ENCODE assay signal across 8 cellular contexts in the genomic region with DNA sequence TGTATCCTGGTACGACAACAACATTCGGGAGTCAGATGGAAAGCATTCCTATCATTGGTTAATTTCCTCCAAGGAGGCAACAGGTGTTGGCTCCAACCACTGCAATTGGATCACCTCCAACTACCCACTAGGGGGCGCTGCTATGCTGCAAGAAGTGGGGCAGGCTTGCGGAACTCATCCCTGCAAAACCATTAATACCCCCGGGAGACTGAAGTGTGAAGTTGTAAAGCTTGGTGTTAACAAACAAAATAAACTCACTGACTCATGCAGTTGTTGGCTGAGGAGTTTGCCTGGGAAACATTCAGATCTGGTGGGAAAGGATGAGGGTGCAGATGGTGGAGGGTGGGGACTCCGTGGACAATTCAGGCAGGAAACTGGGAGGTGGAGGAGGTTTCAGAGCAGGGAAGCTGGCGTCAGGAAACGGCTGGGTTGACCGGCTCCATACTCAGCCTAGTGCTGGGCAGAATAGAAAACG.
DNase-seq lines count a peak whose midpoint lies in the region; ATAC-seq and TF ChIP-seq lines count a peak whose summit lies in the region.

No MANE protein-coding gene starts in this region.

- no peak overlapping the region for H3K4me3 Mint-ChIP-seq in activated naive CD8-positive, alpha-beta T cell treated with anti-CD3 and anti-CD28 coated beads, Interleukin-2, amount 10 ng/mL, durations not matched to agents 7 days and 5 days

- peaks cover 3% of the 10 kb centered on the region; the same call in 1 of the 2 replicates for H3K4me1 ChIP-seq in HUES64 (ENCODE audit: insufficient read depth, low read length)
- H3K4me1 ChIP-seq in heart left ventricle: peaks cover 0 to 19% (median 8%) of the 10 kb centered on the region in 12 donors
- H3K4me1 ChIP-seq in psoas muscle: no peaks in the 10 kb centered on the region

- peaks cover 15% of the 10 kb centered on the region for H3K27me3 Mint-ChIP-seq in activated naive CD8-positive, alpha-beta T cell treated with anti-CD3 and anti-CD28 coated beads, Interleukin-2, amount 10 ng/mL, durations not matched to agents 7 days and 5 days

- no peak for ATAC-seq in activated naive CD8-positive, alpha-beta T cell treated with anti-CD3 and anti-CD28 coated beads, Interleukin-2, amount 10 ng/mL, durations not matched to agents 7 days and 5 days (ENCODE audit: low read depth)
- ATAC-seq in heart left ventricle (peak; percentile 70 to 96 (median 90)), psoas muscle (peak; percentile 84 to 93 (median 88)), GM19397 (IDR thresholded peaks at IDR 0.05; ENCODE audit: unreplicated experiment) (no peak), HG03432 (IDR thresholded peaks at IDR 0.05; ENCODE audit: unreplicated experiment) (no peak)

- no peaks in the 10 kb centered on the region for H3K36me3 Mint-ChIP-seq in activated naive CD8-positive, alpha-beta T cell treated with anti-CD3 and anti-CD28 coated beads, Interleukin-2, amount 10 ng/mL, durations not matched to agents 7 days and 5 days

- TF ChIP-seq CTCF in heart left ventricle (IDR thresholded peaks at IDR 0.05) (peak; percentile 75 to 95 (median 88)), psoas muscle (IDR thresholded peaks at IDR 0.05) (peak; percentile 84)

- WGBS in HUES64: 23% methylated on average over 8 of the region's 10 CpGs
- 1 to 3% (median 2%) methylated on average over 10 of the region's 10 CpGs for WGBS in heart left ventricle, 4 donors
- whole genome bisulfite sequencing in psoas muscle, 3 donors: 0 to 1% (median 0%) methylated on average over 10 of the region's 10 CpGs

- 0 out of 2 replicates have a peak, but pooled peaks cover 4% of the 10 kb centered on the region for H3K27me3 ChIP-seq in HUES64 (ENCODE audit: insufficient read depth, low read length)
- H3K27me3 ChIP-seq in heart left ventricle: peaks cover 0 to 38% (median 18%) of the 10 kb centered on the region in 9 donors
- peaks cover 0 to 14% (median 3%) of the 10 kb centered on the region in 3 donors for H3K27me3 ChIP-seq in psoas muscle (ENCODE audit: insufficient read depth in 3 of 3, low read length in 2 of 3)

- no peaks in the 10 kb centered on the region for H3K9me3 ChIP-seq in HUES64 (ENCODE audit: insufficient read depth, low read depth, low read length)
- peaks cover 0 to 7% (median 0%) of the 10 kb centered on the region in 12 donors for H3K9me3 ChIP-seq in heart left ventricle
- no peaks in the 10 kb centered on the region for H3K9me3 ChIP-seq in psoas muscle

- H3K36me3 ChIP-seq in HUES64 (ENCODE audit: insufficient read depth, low read length): no peaks in the 10 kb centered on the region
- no peaks in the 10 kb centered on the region for H3K36me3 ChIP-seq in heart left ventricle
- H3K36me3 ChIP-seq in psoas muscle (ENCODE audit: insufficient read depth in 1 of 2, low read depth in 1 of 2): no peaks in the 10 kb centered on the region

- no peak overlapping the region for H3K27ac Mint-ChIP-seq in activated naive CD8-positive, alpha-beta T cell treated with anti-CD3 and anti-CD28 coated beads, Interleukin-2, amount 10 ng/mL, durations not matched to agents 7 days and 5 days

- DNase-seq in D341Med (ENCODE audit: low spot score): peak; percentile 81
- DNase-seq in activated naive CD8-positive, alpha-beta T cell treated with anti-CD3 and anti-CD28 coated beads, Interleukin-2, amount 10 ng/mL, durations not matched to agents 7 days and 5 days: peak; percentile 34
- peak; percentile 72 to 87 (median 81) for DNase-seq in heart left ventricle
- DNase-seq in psoas muscle: peak; percentile 60 to 82

- POLR2A ChIA-PET in activated naive CD8-positive, alpha-beta T cell treated with anti-CD3 and anti-CD28 coated beads, Interleukin-2, amount 10 ng/mL, durations not matched to agents 7 days and 5 days (lab: Charles Lee): no interaction called here

- H3K4me3 ChIP-seq in HUES64 (ENCODE audit: low read length) (peak overlapping the region; percentile 20; the same call in 1 of the 2 replicates), heart left ventricle (no peak overlapping the region), psoas muscle (no peak overlapping the region)

- H3K9me3 Mint-ChIP-seq in activated naive CD8-positive, alpha-beta T cell treated with anti-CD3 and anti-CD28 coated beads, Interleukin-2, amount 10 ng/mL, durations not matched to agents 7 days and 5 days: no peaks in the 10 kb centered on the region

- TF ChIP-seq POLR2A in heart left ventricle (IDR thresholded peaks at IDR 0.05): no peak

- no peaks in the 10 kb centered on the region for H3K4me1 Mint-ChIP-seq in activated naive CD8-positive, alpha-beta T cell treated with anti-CD3 and anti-CD28 coated beads, Interleukin-2, amount 10 ng/mL, durations not matched to agents 7 days and 5 days

- H3K27ac ChIP-seq in HUES64 (ENCODE audit: low read depth, low read length) (no peak overlapping the region), heart left ventricle (peak overlapping the region in 3 of 12 donors; percentile 7 to 61 (median 52)), psoas muscle (no peak overlapping the region)

- H3K9ac ChIP-seq in HUES64 (ENCODE audit: low read depth, low read length): no peak overlapping the region

- intact Hi-C loops in heart left ventricle (cut with DNase I): loop anchor here in 9 of 10 donors (1.0 to 10.0 kb wide), 17 partner anchors 33 to 536 kb away; partner anchors contain the start of gene SCNN1G (in 1 of the 9)
- intact Hi-C loops in psoas muscle (cut with DNase I): loop anchor here (2.0 to 5.0 kb wide), 4 partner anchors 50 to 163 kb away; no protein-coding TSS in a partner anchor

TF ChIP-seq in PFSK-1, 5 proteins besides CTCF, POLR2A, EP300 and RAD21:
- TF ChIP-seq TAF1 (IDR thresholded peaks at IDR 0.05; ENCODE audit: borderline replicate concordance, insufficient read depth, low read length): no peak
- TF ChIP-seq FOXP2 (optimal IDR thresholded peaks at IDR 0.05; ENCODE audit: borderline replicate concordance, extremely low read depth, extremely low read length, insufficient read depth): peak; percentile 68
- TF ChIP-seq, protein P1, sequence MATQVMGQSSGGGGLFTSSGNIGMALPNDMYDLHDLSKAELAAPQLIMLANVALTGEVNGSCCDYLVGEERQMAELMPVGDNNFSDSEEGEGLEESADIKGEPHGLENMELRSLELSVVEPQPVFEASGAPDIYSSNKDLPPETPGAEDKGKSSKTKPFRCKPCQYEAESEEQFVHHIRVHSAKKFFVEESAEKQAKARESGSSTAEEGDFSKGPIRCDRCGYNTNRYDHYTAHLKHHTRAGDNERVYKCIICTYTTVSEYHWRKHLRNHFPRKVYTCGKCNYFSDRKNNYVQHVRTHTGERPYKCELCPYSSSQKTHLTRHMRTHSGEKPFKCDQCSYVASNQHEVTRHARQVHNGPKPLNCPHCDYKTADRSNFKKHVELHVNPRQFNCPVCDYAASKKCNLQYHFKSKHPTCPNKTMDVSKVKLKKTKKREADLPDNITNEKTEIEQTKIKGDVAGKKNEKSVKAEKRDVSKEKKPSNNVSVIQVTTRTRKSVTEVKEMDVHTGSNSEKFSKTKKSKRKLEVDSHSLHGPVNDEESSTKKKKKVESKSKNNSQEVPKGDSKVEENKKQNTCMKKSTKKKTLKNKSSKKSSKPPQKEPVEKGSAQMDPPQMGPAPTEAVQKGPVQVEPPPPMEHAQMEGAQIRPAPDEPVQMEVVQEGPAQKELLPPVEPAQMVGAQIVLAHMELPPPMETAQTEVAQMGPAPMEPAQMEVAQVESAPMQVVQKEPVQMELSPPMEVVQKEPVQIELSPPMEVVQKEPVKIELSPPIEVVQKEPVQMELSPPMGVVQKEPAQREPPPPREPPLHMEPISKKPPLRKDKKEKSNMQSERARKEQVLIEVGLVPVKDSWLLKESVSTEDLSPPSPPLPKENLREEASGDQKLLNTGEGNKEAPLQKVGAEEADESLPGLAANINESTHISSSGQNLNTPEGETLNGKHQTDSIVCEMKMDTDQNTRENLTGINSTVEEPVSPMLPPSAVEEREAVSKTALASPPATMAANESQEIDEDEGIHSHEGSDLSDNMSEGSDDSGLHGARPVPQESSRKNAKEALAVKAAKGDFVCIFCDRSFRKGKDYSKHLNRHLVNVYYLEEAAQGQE (IDR thresholded peaks at IDR 0.05; ENCODE audit: insufficient read depth in 1 of 2, low read depth in 2 of 2, low read length in 2 of 2): no peak

Comparison
In these comparisons a context has a peak if more than half of its experiments do, and no peak if none do; other contexts are left out.
1. ATAC-seq: peak in heart left ventricle (4 of 4) and psoas muscle (4 of 4); none in activated naive CD8-positive, alpha-beta T cell treated with anti-CD3 and anti-CD28 coated beads, Interleukin-2, amount 10 ng/mL, durations not matched to agents 7 days and 5 days (single experiment), GM19397 (single experiment) and HG03432 (single experiment).
2. Peak in every context shown above with its lines, with median percentiles within 50 percentile points of each other: DNase-seq.